In genomic region chr2:217151509-217152206, GRCh38 we compare ENCODE assay signal across 13 cellular contexts.
DNase-seq lines count a peak whose midpoint lies in the region; ATAC-seq and TF ChIP-seq lines count a peak whose summit lies in the region.
"Had no signal": no experiment of that assay in that cellular context is flagged by ENCODE, and none has a peak within 500 bp of the region (broad histone marks: within the 10 kb centered on the region; RNA-seq: fewer than 3 reads in every experiment).

No MANE protein-coding gene starts in this region.

- ATAC-seq in heart right ventricle, result peak in 6 of 8 donors; percentile 20 to 83 (median 67)
- peak; percentile 97 for ATAC-seq in sciatic nerve
- ATAC-seq in HG03097 (IDR thresholded peaks at IDR 0.05; ENCODE audit: low FRiP score, unreplicated experiment), result no peak
- ATAC-seq: CD8-positive, alpha-beta T cell; PC-3 had no signal

- H3K9me3 ChIP-seq in heart right ventricle, result no peaks in the 10 kb centered on the region

- intact Hi-C loops in heart right ventricle (cut with DNase I) (loop anchor here in 1 of 10 donors (10.0 kb wide), 1 partner anchor 563 kb away; no protein-coding TSS in a partner anchor), sciatic nerve (cut with DNase I) (no loop called here)

- peaks cover 0 to 82% (median 0%) of the 10 kb centered on the region in 7 donors for H3K27me3 ChIP-seq in heart right ventricle

- no peak overlapping the region for H3K4me3 ChIP-seq in heart right ventricle

- H3K27ac ChIP-seq in heart right ventricle, result peak overlapping the region in 2 of 10 donors; percentile 21 to 34

- peak; percentile 12 for DNase-seq in ELF-1 (ENCODE audit: low read depth, low spot score)
- DNase-seq in NCI-H69 (lab: John Stamatoyannopoulos, UW), result peak; percentile 82
- no peak for DNase-seq in heart right ventricle
- DNase-seq in sciatic nerve (ENCODE audit: low spot score), result no peak
- no peak for DNase-seq in activated CD4-positive, alpha-beta T cell treated with anti-CD3 and anti-CD28 coated beads, Interleukin-2, amount 50 U/mL, for 1 hour
- DNase-seq in mucosa of gallbladder (ENCODE audit: low spot score), result no peak
- DNase-seq: CD8-positive, alpha-beta T cell; H7; Karpas-422; NCI-H1105 treated with DMSO at 0.1 percent for 48 hours; NCI-H2029; PC-3 had no signal

- no peaks in the 10 kb centered on the region for H3K4me1 ChIP-seq in heart right ventricle

- WGBS in heart right ventricle, 2 donors, result 69 to 77% methylated on average over 10 of the region's 10 CpGs

- H3K36me3 ChIP-seq in heart right ventricle, result no peaks in the 10 kb centered on the region

- TF ChIP-seq CTCF in heart right ventricle (IDR thresholded peaks at IDR 0.05), result no peak

Comparison
In these comparisons a context has a peak if more than half of its experiments do, and no peak if none do; other contexts are left out.
1. DNase-seq: peak in ELF-1 (single experiment) and NCI-H69 (single experiment); none in heart right ventricle (0 of 2), sciatic nerve (single experiment), activated CD4-positive, alpha-beta T cell treated with anti-CD3 and anti-CD28 coated beads, Interleukin-2, amount 50 U/mL, for 1 hour (single experiment) and mucosa of gallbladder (single experiment).